In the genomic region with DNA sequence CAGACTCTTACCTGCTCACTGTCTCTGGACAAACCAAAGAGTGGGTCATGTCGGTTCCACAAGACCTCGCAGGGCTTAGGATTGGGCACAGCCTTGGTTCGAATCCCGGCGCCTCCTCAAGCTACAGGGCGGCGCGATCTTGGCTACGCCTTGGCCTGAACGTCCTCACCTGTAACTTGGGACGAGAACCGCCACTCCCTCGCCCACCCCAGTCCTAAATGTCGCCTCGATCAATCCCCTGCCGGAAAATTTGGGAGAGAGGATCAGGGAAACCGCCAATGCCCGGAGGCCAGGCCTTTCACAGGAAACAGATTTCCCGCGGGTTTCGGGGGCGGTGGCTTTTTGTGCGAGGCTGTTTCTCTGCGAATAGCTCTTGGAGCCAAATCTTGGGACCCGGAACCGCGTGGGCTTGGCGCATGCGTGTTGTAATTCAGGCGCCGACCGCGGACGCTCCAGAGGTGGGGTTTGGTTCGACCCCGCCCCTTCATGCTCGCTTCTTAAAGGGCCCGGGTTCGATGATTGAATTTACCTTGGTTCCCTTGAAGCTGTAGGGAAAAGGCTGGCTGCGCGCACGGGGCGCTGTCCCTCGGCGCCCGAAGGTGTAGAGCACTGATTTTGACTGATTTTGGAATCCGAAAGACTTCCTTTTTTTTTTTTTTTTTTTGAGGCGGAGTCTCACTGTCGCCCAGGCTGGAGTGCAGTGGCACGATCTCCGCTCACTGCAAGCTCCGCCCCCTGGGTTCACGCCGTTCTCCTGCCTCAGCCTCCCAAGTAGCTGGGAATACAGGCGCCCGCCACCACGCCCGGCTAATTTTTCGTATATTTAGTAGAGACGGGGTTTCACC, we compare ENCODE assay signal across 8 cellular contexts. TPM values are rescaled to one million over a fixed set of nuclear protein-coding genes. Genes with fewer than 3 reads are reported as not detected.
DNase-seq lines count a peak whose midpoint lies in the region; ATAC-seq and TF ChIP-seq lines count a peak whose summit lies in the region.

A gene with protein sequence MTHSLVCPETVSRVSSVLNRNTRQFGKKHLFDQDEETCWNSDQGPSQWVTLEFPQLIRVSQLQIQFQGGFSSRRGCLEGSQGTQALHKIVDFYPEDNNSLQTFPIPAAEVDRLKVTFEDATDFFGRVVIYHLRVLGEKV (minus strand): TSS at position 403 of the 845 bp plus-strand sequence. CDS start 354 bp downstream, at position 49.

- H3K27ac ChIP-seq in iPS DF 6.9 (ENCODE audit: low read length), result no peak within 1 kb of the TSS
- peak within 1 kb of the TSS; percentile 74 to 82 (median 78) for H3K27ac ChIP-seq in sigmoid colon

- DNase-seq in GM13976 (ENCODE audit: low spot score), result peak; percentile 99
- DNase-seq in NCI-H2171 (lab: John Stamatoyannopoulos, UW), result peak; percentile 81
- peak; percentile 92 for DNase-seq in UCSD-AML1 (lab: John Stamatoyannopoulos, UW; ENCODE audit: unreplicated experiment)
- no peak for DNase-seq in iPS DF 6.9 (ENCODE audit: low read depth, low spot score)
- DNase-seq in sigmoid colon, result peak; percentile 95

- no peak for TF ChIP-seq EP300 in sigmoid colon (IDR thresholded peaks at IDR 0.05)

- intact Hi-C loops in sigmoid colon (cut with DNase I), result loop anchor here (1.0 kb wide), 1 partner anchor 11 kb away; a partner anchor contains a TSS

- TF ChIP-seq CTCF in GM13976 (IDR thresholded peaks at IDR 0.05; ENCODE audit: borderline replicate concordance, control extremely low read depth, extremely low read depth, insufficient read depth, missing control alignments), result no peak
- no peak for TF ChIP-seq CTCF in brain (conservative IDR thresholded peaks at IDR 0.05)
- TF ChIP-seq CTCF in sigmoid colon (IDR thresholded peaks at IDR 0.05), result no peak

- no peak for TF ChIP-seq POLR2A in sigmoid colon (IDR thresholded peaks at IDR 0.05)

- peaks cover 16% of the 10 kb centered on the region for H3K36me3 Mint-ChIP-seq in brain

- ATAC-seq in HG02970 (IDR thresholded peaks at IDR 0.05; ENCODE audit: low FRiP score, unreplicated experiment) (peak; percentile 82), HG03280 (IDR thresholded peaks at IDR 0.05; ENCODE audit: unreplicated experiment) (no peak)

- H3K36me3 ChIP-seq in iPS DF 6.9 (ENCODE audit: control insufficient read depth, insufficient read depth, low read length), result no peaks in the 10 kb centered on the region
- H3K36me3 ChIP-seq in sigmoid colon, result peaks cover 0 to 24% (median 14%) of the 10 kb centered on the region in 4 donors

- peaks cover 44% of the 10 kb centered on the region for H3K4me1 Mint-ChIP-seq in brain

- H3K27me3 ChIP-seq in iPS DF 6.9 (ENCODE audit: control insufficient read depth, insufficient read depth, low read length), result peaks cover 13% of the 10 kb centered on the region
- peaks cover 0 to 15% (median under 1%) of the 10 kb centered on the region in 3 donors for H3K27me3 ChIP-seq in sigmoid colon

- H3K9me3 Mint-ChIP-seq in brain, result peaks cover 0 to 9% (median 0%) of the 10 kb centered on the region in 5 experiments

- H3K4me3 ChIP-seq in iPS DF 6.9 (ENCODE audit: low read length) (peak within 1 kb of the TSS; percentile 82), sigmoid colon (peak within 1 kb of the TSS; percentile 53 to 68 (median 58))

- H3K4me3 Mint-ChIP-seq in brain, result peak within 1 kb of the TSS; percentile 91 to 93 (median 93)

- in situ Hi-C loops in GM13976 (cut with MboI; ENCODE audit: low sequenced_read_pairs, unreplicated experiment), result no loop called here

- peaks cover 5% of the 10 kb centered on the region for H3K27me3 Mint-ChIP-seq in brain

- H3K4me1 ChIP-seq in iPS DF 6.9 (ENCODE audit: control insufficient read depth, insufficient read depth, low read length) (no peaks in the 10 kb centered on the region), sigmoid colon (peaks cover 0 to 14% (median 11%) of the 10 kb centered on the region in 4 donors)

- H3K9me3 ChIP-seq in iPS DF 6.9 (ENCODE audit: control insufficient read depth, insufficient read depth, low read length) (no peaks in the 10 kb centered on the region), sigmoid colon (no peaks in the 10 kb centered on the region)

- no CpG with 5 or more reads among the region's 60 CpGs for WGBS in iPS DF 6.9 (ENCODE audit: insufficient coverage, insufficient read length)
- 4 to 6% methylated on average over 60 of the region's 60 CpGs for WGBS in sigmoid colon, 2 donors

- H3K27ac Mint-ChIP-seq in brain, result peak within 1 kb of the TSS; percentile 73 to 96 (median 88)

RNA-seq across cellular contexts. Expression of the gene that starts here (rescaled TPM):
- 25.0 TPM for polyA plus RNA-seq in brain (ENCODE audit: insufficient read depth, low read depth, low replicate concordance)
- total RNA-seq in sigmoid colon, result 10 to 100 TPM; 11.1 to 23.4 (median 14.7) TPM
- polyA plus RNA-seq in sigmoid colon, result 10 to 100 TPM in 2 of 3 donors, 1 to 10 TPM in 1; 8.3 to 25.3 (median 11.4) TPM
